ENCODE assay signal across 16 cellular contexts in the genomic region with DNA sequence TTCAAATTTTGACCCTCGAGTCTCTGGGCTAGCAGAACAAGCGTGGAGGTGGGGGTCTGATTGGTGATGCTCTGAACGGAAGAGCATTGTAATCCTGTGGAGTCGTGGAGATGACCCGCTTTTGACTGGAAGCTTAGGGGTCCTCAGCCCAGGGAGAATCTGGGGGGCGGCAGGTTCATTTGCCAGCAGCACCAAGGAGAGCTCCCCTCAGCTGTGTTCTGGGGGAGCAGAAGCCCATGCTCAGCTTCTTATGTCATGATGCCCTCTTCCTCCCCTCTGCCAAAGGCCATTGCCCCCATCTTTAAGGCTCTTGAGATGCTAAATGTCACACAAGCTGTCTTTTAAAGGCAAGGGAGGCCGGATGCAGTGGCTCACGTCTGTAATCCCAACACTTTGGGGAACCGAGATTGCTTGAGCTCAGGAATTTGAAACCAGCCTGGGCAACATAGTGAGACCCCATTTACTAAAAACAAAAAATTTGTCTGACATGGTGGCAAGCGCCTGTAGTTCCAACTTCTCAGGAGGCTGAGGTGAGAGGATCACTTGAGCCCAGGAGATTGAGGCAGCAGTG. TPM values are rescaled to one million over a fixed set of nuclear protein-coding genes. Genes with fewer than 3 reads are reported as not detected.
DNase-seq lines count a peak whose midpoint lies in the region; ATAC-seq, FAIRE-seq and TF ChIP-seq lines count a peak whose summit lies in the region.
"Had no signal": no experiment of that assay in that cellular context is flagged by ENCODE, and none has a peak within 500 bp of the region (broad histone marks: within the 10 kb centered on the region; RNA-seq: fewer than 3 reads in every experiment).

No MANE protein-coding gene starts in this region.

- peaks cover 39% of the 10 kb centered on the region for H3K4me1 Mint-ChIP-seq in activated naive CD4-positive, alpha-beta T cell treated with anti-CD3 and anti-CD28 coated beads for 36 hours (ENCODE audit: low read depth)
- peaks cover 36% of the 10 kb centered on the region for H3K4me1 Mint-ChIP-seq in T-helper 17 cell

- no peaks in the 10 kb centered on the region for H3K27me3 Mint-ChIP-seq in activated naive CD4-positive, alpha-beta T cell treated with anti-CD3 and anti-CD28 coated beads for 36 hours (ENCODE audit: low read depth)
- no peaks in the 10 kb centered on the region for H3K27me3 Mint-ChIP-seq in T-helper 17 cell

- H3K9ac ChIP-seq in kidney (ENCODE audit: low read length in 2 of 2) = peak overlapping the region in 1 of 2 donors; percentile 24

- intact Hi-C loops in activated naive CD4-positive, alpha-beta T cell treated with anti-CD3 and anti-CD28 coated beads for 36 hours (cut with micrococcal nuclease) = no loop called here
- intact Hi-C loops in kidney (cut with DNase I) = no loop called here

- DNase-seq in activated naive CD4-positive, alpha-beta T cell treated with anti-CD3 and anti-CD28 coated beads, Interleukin-2, amount 50 U/mL, for 72 hours (ENCODE audit: low spot score in 2 of 2) = no peak
- DNase-seq in activated naive CD4-positive, alpha-beta T cell treated with anti-CD3 and anti-CD28 coated beads for 36 hours = no peak
- DNase-seq in T-helper 17 cell (no peak), kidney (peak; percentile 13), suprapubic skin (ENCODE audit: low spot score in 2 of 2) (no peak), NOMO-1 treated with DMSO at 0.1 percent for 48 hours (lab: John Stamatoyannopoulos, UW; ENCODE audit: unreplicated experiment) (no peak), D721Med (ENCODE audit: insufficient read length, low spot score) (no peak), NCI-H1417 (lab: John Stamatoyannopoulos, UW) (no peak)
- DNase-seq: activated gamma-delta T cell treated with Interleukin-2 at 50 U/mL for 16 hours; dorsolateral prefrontal cortex; NCI-H774; nephron progenitor cell; right cardiac atrium; RPMI8226; stimulated activated CD4-positive, alpha-beta T cell treated with anti-CD3 and anti-CD28 coated beads, Interleukin-2, amount 100 ng/mL, for 48 hours; stimulated activated CD8-positive, alpha-beta memory T cell treated with anti-CD3 and anti-CD28 coated beads, Interleukin-4, amount 100 ng/mL, for 48 hours had no signal

- H3K4me3 Mint-ChIP-seq in activated naive CD4-positive, alpha-beta T cell treated with anti-CD3 and anti-CD28 coated beads for 36 hours = no peak overlapping the region
- peak overlapping the region; percentile 28 for H3K4me3 Mint-ChIP-seq in T-helper 17 cell
- H3K4me3 Mint-ChIP-seq: nephron progenitor cell had no signal

- peaks cover 0 to 6% of the 10 kb centered on the region in 2 donors for H3K36me3 Mint-ChIP-seq in activated naive CD4-positive, alpha-beta T cell treated with anti-CD3 and anti-CD28 coated beads, Interleukin-2, amount 50 U/mL, for 72 hours
- peaks cover 2% of the 10 kb centered on the region for H3K36me3 Mint-ChIP-seq in activated naive CD4-positive, alpha-beta T cell treated with anti-CD3 and anti-CD28 coated beads for 36 hours (ENCODE audit: low read depth)
- peaks cover 2% of the 10 kb centered on the region for H3K36me3 Mint-ChIP-seq in T-helper 17 cell (ENCODE audit: low read depth)

- CTCF ChIA-PET in activated naive CD4-positive, alpha-beta T cell treated with anti-CD3 and anti-CD28 coated beads for 36 hours (lab: Charles Lee) = interaction anchor here (1.4 to 5.7 kb wide), 3 partner anchors 14 to 99 kb away, joined by 4 to 65 read pairs (median 10); a partner anchor contains a TSS

- WGBS in suprapubic skin = 94% methylated on average over 9 of the region's 10 CpGs

- no peak for TF ChIP-seq POLR2A in suprapubic skin (IDR thresholded peaks at IDR 0.05)

- H3K4me1 ChIP-seq in kidney (ENCODE audit: control insufficient read depth in 1 of 2, insufficient read depth in 1 of 2, low read depth in 1 of 2, low read length in 2 of 2) (peaks cover 21 to 29% of the 10 kb centered on the region in 2 donors), suprapubic skin (peaks cover 66% of the 10 kb centered on the region)

- no peak for ATAC-seq in activated naive CD4-positive, alpha-beta T cell treated with anti-CD3 and anti-CD28 coated beads, Interleukin-2, amount 50 U/mL, for 72 hours
- ATAC-seq in T-helper 17 cell = no peak
- ATAC-seq: right cardiac atrium had no signal

- FAIRE-seq in kidney (lab: Jason Lieb, UNC) (no peak), D721Med (lab: Jason Lieb, UNC) (no peak)

- peaks cover 0 to 4% of the 10 kb centered on the region in 2 donors for H3K36me3 ChIP-seq in kidney (ENCODE audit: control insufficient read depth in 1 of 2, insufficient read depth in 2 of 2, low read length in 2 of 2)
- peaks cover 3% of the 10 kb centered on the region for H3K36me3 ChIP-seq in suprapubic skin

- H3K4me3 ChIP-seq in kidney (ENCODE audit: low read length in 2 of 2) (no peak overlapping the region), suprapubic skin (no peak overlapping the region)
- H3K4me3 ChIP-seq: dorsolateral prefrontal cortex had no signal

- no peak overlapping the region for H3K27ac ChIP-seq in kidney (ENCODE audit: low read depth in 2 of 2, low read length in 2 of 2)
- H3K27ac ChIP-seq in suprapubic skin = peak overlapping the region; percentile 77

- no peaks in the 10 kb centered on the region for H3K9me3 Mint-ChIP-seq in activated naive CD4-positive, alpha-beta T cell treated with anti-CD3 and anti-CD28 coated beads, Interleukin-2, amount 50 U/mL, for 72 hours
- no peaks in the 10 kb centered on the region for H3K9me3 Mint-ChIP-seq in activated naive CD4-positive, alpha-beta T cell treated with anti-CD3 and anti-CD28 coated beads for 36 hours
- H3K9me3 Mint-ChIP-seq: nephron progenitor cell had no signal

- H3K9me3 ChIP-seq in T-helper 17 cell (ENCODE audit: control insufficient read depth, low read length, poor library complexity, severe bottlenecking) (no peaks in the 10 kb centered on the region), kidney (ENCODE audit: control insufficient read depth in 1 of 2, low read length in 2 of 2) (no peaks in the 10 kb centered on the region), suprapubic skin (no peaks in the 10 kb centered on the region)

- TF ChIP-seq EP300 in suprapubic skin (IDR thresholded peaks at IDR 0.05) = no peak

- TF ChIP-seq CTCF in kidney (IDR thresholded peaks at IDR 0.05; ENCODE audit: borderline replicate concordance, extremely low read depth, insufficient read depth) = no peak
- TF ChIP-seq CTCF in suprapubic skin (IDR thresholded peaks at IDR 0.05) = no peak
- TF ChIP-seq CTCF in D721Med (IDR thresholded peaks at IDR 0.05; ENCODE audit: insufficient read depth, missing control alignments) = no peak

- peak overlapping the region; percentile 17 to 60 for H3K27ac Mint-ChIP-seq in activated naive CD4-positive, alpha-beta T cell treated with anti-CD3 and anti-CD28 coated beads, Interleukin-2, amount 50 U/mL, for 72 hours
- H3K27ac Mint-ChIP-seq in activated naive CD4-positive, alpha-beta T cell treated with anti-CD3 and anti-CD28 coated beads for 36 hours = no peak overlapping the region
- peak overlapping the region; percentile 98 for H3K27ac Mint-ChIP-seq in T-helper 17 cell

- H3K27me3 ChIP-seq in suprapubic skin = no peaks in the 10 kb centered on the region
- H3K27me3 ChIP-seq: dorsolateral prefrontal cortex had no signal

RNA-seq across cellular contexts. Expression of a gene that starts 19.3 kb away (rescaled TPM):
- total RNA-seq in activated naive CD4-positive, alpha-beta T cell treated with anti-CD3 and anti-CD28 coated beads, Interleukin-2, amount 50 U/mL, for 72 hours = under 1 TPM; 0.64 to 0.82 TPM
- total RNA-seq in activated naive CD4-positive, alpha-beta T cell treated with anti-CD3 and anti-CD28 coated beads for 36 hours = under 1 TPM; 0.33 to 0.42 TPM
- total RNA-seq in T-helper 17 cell (under 1 TPM in 1 of 2 donors, not detected in 1; 0.62 TPM), kidney (14.7 TPM), suprapubic skin (10 to 100 TPM; 10.7 to 19.2 (median 14.0) TPM)
- polyA plus RNA-seq in kidney (ENCODE audit: insufficient read depth, low read depth, low replicate concordance) = 73.3 TPM

RNA-seq across cellular contexts. Expression of a gene that starts 51.0 kb away (rescaled TPM):
- 10 to 100 TPM; 13.4 to 13.5 TPM for total RNA-seq in activated naive CD4-positive, alpha-beta T cell treated with anti-CD3 and anti-CD28 coated beads, Interleukin-2, amount 50 U/mL, for 72 hours
- total RNA-seq in activated naive CD4-positive, alpha-beta T cell treated with anti-CD3 and anti-CD28 coated beads for 36 hours = 10 to 100 TPM; 20.2 to 20.9 TPM
- total RNA-seq in T-helper 17 cell = 10 to 100 TPM; 10.2 to 10.4 TPM
- total RNA-seq in kidney = 9.2 TPM
- 4.6 TPM for polyA plus RNA-seq in kidney (ENCODE audit: insufficient read depth, low read depth, low replicate concordance)
- total RNA-seq in suprapubic skin = 1 to 10 TPM; 4.4 to 8.7 (median 6.8) TPM
